Comparison of ENCODE assay signal across 1 cellular context in the genomic region with DNA sequence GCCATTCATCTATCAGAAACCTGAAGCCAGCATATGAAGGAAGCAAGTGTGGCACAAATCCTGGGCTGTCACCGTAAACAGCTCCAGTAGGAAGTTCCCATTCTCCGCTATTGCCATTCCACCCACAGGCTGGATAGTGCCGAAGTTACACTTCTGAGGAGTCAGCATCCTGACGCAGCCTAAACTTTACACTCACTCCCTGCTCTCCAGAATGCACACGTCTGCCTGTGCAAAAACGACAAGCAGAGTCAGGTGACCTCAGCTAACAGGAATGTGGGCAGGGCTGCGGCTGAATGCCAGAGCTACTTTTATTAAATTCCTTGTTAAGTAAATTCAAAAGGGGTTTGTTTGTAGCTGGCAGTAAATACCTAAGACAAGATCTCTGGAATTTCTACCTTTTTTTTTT.
TF ChIP-seq lines count a peak whose summit lies in the region.

No MANE protein-coding gene starts in this region.

TF ChIP-seq in HepG2, 621 proteins besides CTCF, POLR2A, EP300 and RAD21 (continued from another document and continues in another):
- TF ChIP-seq ZNF646 (CRISPR knock-in tag; IDR thresholded peaks at IDR 0.05), result no peak
- TF ChIP-seq ZNF501 (CRISPR knock-in tag; IDR thresholded peaks at IDR 0.05), result no peak; the same call in 1 of the 2 replicates
- no peak for TF ChIP-seq MYC (CRISPR knock-in tag; IDR thresholded peaks at IDR 0.05; ENCODE audit: borderline replicate concordance)
- no peak for TF ChIP-seq GRHL1 (CRISPR knock-in tag; conservative IDR thresholded peaks at IDR 0.05)
- 0 out of 2 replicates have a peak, but pooled peaks have one; percentile 17 for TF ChIP-seq DMAP1 (CRISPR knock-in tag; IDR thresholded peaks at IDR 0.05)
- no peak for TF ChIP-seq ZNF570 (CRISPR knock-in tag; IDR thresholded peaks at IDR 0.05; ENCODE audit: borderline replicate concordance)
- TF ChIP-seq, protein P1, sequence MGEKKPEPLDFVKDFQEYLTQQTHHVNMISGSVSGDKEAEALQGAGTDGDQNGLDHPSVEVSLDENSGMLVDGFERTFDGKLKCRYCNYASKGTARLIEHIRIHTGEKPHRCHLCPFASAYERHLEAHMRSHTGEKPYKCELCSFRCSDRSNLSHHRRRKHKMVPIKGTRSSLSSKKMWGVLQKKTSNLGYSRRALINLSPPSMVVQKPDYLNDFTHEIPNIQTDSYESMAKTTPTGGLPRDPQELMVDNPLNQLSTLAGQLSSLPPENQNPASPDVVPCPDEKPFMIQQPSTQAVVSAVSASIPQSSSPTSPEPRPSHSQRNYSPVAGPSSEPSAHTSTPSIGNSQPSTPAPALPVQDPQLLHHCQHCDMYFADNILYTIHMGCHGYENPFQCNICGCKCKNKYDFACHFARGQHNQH (CRISPR knock-in tag; IDR thresholded peaks at IDR 0.05), result peak; percentile 41
- TF ChIP-seq, protein P2, sequence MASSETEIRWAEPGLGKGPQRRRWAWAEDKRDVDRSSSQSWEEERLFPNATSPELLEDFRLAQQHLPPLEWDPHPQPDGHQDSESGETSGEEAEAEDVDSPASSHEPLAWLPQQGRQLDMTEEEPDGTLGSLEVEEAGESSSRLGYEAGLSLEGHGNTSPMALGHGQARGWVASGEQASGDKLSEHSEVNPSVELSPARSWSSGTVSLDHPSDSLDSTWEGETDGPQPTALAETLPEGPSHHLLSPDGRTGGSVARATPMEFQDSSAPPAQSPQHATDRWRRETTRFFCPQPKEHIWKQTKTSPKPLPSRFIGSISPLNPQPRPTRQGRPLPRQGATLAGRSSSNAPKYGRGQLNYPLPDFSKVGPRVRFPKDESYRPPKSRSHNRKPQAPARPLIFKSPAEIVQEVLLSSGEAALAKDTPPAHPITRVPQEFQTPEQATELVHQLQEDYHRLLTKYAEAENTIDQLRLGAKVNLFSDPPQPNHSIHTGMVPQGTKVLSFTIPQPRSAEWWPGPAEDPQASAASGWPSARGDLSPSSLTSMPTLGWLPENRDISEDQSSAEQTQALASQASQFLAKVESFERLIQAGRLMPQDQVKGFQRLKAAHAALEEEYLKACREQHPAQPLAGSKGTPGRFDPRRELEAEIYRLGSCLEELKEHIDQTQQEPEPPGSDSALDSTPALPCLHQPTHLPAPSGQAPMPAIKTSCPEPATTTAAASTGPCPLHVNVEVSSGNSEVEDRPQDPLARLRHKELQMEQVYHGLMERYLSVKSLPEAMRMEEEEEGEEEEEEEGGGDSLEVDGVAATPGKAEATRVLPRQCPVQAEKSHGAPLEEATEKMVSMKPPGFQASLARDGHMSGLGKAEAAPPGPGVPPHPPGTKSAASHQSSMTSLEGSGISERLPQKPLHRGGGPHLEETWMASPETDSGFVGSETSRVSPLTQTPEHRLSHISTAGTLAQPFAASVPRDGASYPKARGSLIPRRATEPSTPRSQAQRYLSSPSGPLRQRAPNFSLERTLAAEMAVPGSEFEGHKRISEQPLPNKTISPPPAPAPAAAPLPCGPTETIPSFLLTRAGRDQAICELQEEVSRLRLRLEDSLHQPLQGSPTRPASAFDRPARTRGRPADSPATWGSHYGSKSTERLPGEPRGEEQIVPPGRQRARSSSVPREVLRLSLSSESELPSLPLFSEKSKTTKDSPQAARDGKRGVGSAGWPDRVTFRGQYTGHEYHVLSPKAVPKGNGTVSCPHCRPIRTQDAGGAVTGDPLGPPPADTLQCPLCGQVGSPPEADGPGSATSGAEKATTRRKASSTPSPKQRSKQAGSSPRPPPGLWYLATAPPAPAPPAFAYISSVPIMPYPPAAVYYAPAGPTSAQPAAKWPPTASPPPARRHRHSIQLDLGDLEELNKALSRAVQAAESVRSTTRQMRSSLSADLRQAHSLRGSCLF (CRISPR knock-in tag; IDR thresholded peaks at IDR 0.05; ENCODE audit: borderline replicate concordance), result no peak
- TF ChIP-seq, protein P3, sequence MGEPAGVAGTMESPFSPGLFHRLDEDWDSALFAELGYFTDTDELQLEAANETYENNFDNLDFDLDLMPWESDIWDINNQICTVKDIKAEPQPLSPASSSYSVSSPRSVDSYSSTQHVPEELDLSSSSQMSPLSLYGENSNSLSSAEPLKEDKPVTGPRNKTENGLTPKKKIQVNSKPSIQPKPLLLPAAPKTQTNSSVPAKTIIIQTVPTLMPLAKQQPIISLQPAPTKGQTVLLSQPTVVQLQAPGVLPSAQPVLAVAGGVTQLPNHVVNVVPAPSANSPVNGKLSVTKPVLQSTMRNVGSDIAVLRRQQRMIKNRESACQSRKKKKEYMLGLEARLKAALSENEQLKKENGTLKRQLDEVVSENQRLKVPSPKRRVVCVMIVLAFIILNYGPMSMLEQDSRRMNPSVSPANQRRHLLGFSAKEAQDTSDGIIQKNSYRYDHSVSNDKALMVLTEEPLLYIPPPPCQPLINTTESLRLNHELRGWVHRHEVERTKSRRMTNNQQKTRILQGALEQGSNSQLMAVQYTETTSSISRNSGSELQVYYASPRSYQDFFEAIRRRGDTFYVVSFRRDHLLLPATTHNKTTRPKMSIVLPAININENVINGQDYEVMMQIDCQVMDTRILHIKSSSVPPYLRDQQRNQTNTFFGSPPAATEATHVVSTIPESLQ (CRISPR knock-in tag; conservative IDR thresholded peaks at IDR 0.05), result no peak
- no peak for TF ChIP-seq HOMEZ (CRISPR knock-in tag; IDR thresholded peaks at IDR 0.05; ENCODE audit: low read depth)
- TF ChIP-seq ZNF430 (CRISPR knock-in tag; IDR thresholded peaks at IDR 0.05), result peak; percentile 74; the same call in 1 of the 2 replicates
- no peak for TF ChIP-seq ZNF709 (CRISPR knock-in tag; IDR thresholded peaks at IDR 0.05)
- no peak for TF ChIP-seq ZMYM2 (CRISPR knock-in tag; IDR thresholded peaks at IDR 0.05)
- TF ChIP-seq ZNF777 (CRISPR knock-in tag; IDR thresholded peaks at IDR 0.05), result no peak
- TF ChIP-seq ZIK1 (CRISPR knock-in tag; IDR thresholded peaks at IDR 0.05; ENCODE audit: borderline replicate concordance, low read depth), result no peak
- peak; percentile 96 for TF ChIP-seq TEAD3 (CRISPR knock-in tag; optimal IDR thresholded peaks at IDR 0.05; ENCODE audit: borderline replicate concordance)
- no peak; the same call in 1 of the 2 replicates for TF ChIP-seq MEIS1 (CRISPR knock-in tag; IDR thresholded peaks at IDR 0.05; ENCODE audit: borderline replicate concordance)
- no peak for TF ChIP-seq GABPB1 (CRISPR knock-in tag; IDR thresholded peaks at IDR 0.05)
- TF ChIP-seq, protein P4, sequence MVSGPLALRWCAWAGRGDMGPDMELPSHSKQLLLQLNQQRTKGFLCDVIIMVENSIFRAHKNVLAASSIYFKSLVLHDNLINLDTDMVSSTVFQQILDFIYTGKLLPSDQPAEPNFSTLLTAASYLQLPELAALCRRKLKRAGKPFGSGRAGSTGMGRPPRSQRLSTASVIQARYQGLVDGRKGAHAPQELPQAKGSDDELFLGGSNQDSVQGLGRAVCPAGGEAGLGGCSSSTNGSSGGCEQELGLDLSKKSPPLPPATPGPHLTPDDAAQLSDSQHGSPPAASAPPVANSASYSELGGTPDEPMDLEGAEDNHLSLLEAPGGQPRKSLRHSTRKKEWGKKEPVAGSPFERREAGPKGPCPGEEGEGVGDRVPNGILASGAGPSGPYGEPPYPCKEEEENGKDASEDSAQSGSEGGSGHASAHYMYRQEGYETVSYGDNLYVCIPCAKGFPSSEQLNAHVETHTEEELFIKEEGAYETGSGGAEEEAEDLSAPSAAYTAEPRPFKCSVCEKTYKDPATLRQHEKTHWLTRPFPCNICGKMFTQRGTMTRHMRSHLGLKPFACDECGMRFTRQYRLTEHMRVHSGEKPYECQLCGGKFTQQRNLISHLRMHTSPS (CRISPR knock-in tag; IDR thresholded peaks at IDR 0.05; ENCODE audit: low read depth), result 0 out of 2 replicates have a peak, but pooled peaks have one; percentile 4
- no peak for TF ChIP-seq YEATS4 (CRISPR knock-in tag; IDR thresholded peaks at IDR 0.05; ENCODE audit: borderline replicate concordance)
- no peak for TF ChIP-seq ZNF589 (CRISPR knock-in tag; conservative IDR thresholded peaks at IDR 0.05)
- TF ChIP-seq SUZ12 (IDR thresholded peaks at IDR 0.05; ENCODE audit: low read depth, low read length), result no peak
- TF ChIP-seq, protein P5, sequence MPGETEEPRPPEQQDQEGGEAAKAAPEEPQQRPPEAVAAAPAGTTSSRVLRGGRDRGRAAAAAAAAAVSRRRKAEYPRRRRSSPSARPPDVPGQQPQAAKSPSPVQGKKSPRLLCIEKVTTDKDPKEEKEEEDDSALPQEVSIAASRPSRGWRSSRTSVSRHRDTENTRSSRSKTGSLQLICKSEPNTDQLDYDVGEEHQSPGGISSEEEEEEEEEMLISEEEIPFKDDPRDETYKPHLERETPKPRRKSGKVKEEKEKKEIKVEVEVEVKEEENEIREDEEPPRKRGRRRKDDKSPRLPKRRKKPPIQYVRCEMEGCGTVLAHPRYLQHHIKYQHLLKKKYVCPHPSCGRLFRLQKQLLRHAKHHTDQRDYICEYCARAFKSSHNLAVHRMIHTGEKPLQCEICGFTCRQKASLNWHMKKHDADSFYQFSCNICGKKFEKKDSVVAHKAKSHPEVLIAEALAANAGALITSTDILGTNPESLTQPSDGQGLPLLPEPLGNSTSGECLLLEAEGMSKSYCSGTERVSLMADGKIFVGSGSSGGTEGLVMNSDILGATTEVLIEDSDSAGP (CRISPR knock-in tag; IDR thresholded peaks at IDR 0.05; ENCODE audit: borderline replicate concordance), result no peak
- no peak for TF ChIP-seq DMTF1 (CRISPR knock-in tag; IDR thresholded peaks at IDR 0.05)
- TF ChIP-seq ZNF607 (CRISPR knock-in tag; IDR thresholded peaks at IDR 0.05; ENCODE audit: borderline replicate concordance), result no peak; the same call in 1 of the 2 replicates
- TF ChIP-seq NR3C1 (CRISPR knock-in tag; IDR thresholded peaks at IDR 0.05), result no peak
